In genomic region chr20:3081641-3082040, GRCh38 we compare ENCODE assay signal across 1 cellular context.
TF ChIP-seq lines count a peak whose summit lies in the region.

No MANE protein-coding gene starts in this region.

TF ChIP-seq in IMR-90, 13 proteins besides CTCF, POLR2A, EP300 and RAD21:
- TF ChIP-seq SMC3 (IDR thresholded peaks at IDR 0.05; ENCODE audit: low read depth, low read length) (no peak), RFX5 (IDR thresholded peaks at IDR 0.05; ENCODE audit: low read depth, low read length) (no peak), CEBPB (IDR thresholded peaks at IDR 0.05; ENCODE audit: low read depth, low read length) (no peak), MAZ (IDR thresholded peaks at IDR 0.05; ENCODE audit: borderline replicate concordance, low read depth, low read length) (no peak), FOS (IDR thresholded peaks at IDR 0.05; ENCODE audit: low read depth, low read length) (no peak), BHLHE40 (IDR thresholded peaks at IDR 0.05; ENCODE audit: low read depth, low read length) (no peak), CHD1 (IDR thresholded peaks at IDR 0.05; ENCODE audit: low read depth, low read length) (no peak), RCOR1 (IDR thresholded peaks at IDR 0.05; ENCODE audit: insufficient replicate concordance, low read length) (no peak)
- TF ChIP-seq, protein P1, sequence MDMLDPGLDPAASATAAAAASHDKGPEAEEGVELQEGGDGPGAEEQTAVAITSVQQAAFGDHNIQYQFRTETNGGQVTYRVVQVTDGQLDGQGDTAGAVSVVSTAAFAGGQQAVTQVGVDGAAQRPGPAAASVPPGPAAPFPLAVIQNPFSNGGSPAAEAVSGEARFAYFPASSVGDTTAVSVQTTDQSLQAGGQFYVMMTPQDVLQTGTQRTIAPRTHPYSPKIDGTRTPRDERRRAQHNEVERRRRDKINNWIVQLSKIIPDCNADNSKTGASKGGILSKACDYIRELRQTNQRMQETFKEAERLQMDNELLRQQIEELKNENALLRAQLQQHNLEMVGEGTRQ (IDR thresholded peaks at IDR 0.05; ENCODE audit: low read depth, low read length) = no peak
